Comparison of ENCODE assay signal across 19 cellular contexts in the genomic region with DNA sequence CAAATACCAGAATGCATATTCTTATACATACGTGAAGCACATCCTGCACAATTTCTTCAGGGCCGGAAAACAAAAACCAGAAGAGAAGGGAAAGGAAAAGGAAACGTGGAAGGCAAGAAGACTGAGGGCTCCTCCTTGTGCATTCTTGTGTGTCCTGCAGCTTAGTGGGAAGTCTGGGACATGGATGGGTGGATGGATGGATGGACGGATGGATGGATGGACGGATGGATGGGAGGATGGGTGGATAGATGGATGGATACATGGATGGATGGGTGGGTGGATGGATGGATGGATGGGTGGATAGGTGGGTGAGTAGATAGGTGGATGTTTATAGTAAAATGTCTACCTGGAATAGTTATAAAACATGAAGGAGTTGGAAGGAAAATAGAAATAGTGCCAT. TPM values are rescaled to one million over a fixed set of nuclear protein-coding genes. Genes with fewer than 3 reads are reported as not detected.
A peak's percentile ranks its signal among the peaks of the same experiment; 100 is the strongest.
DNase-seq lines count a peak whose midpoint lies in the region; ATAC-seq and TF ChIP-seq lines count a peak whose summit lies in the region.
"Had no signal": no experiment of that assay in that cellular context is flagged by ENCODE, and none has a peak within 500 bp of the region (broad histone marks: within the 10 kb centered on the region; RNA-seq: fewer than 3 reads in every experiment).

No MANE protein-coding gene starts in this region.

- no peak overlapping the region for H3K4me3 Mint-ChIP-seq in neural progenitor cell
- no peak overlapping the region for H3K4me3 Mint-ChIP-seq in naive thymus-derived CD4-positive, alpha-beta T cell
- H3K4me3 Mint-ChIP-seq: CD4-positive, CD25-positive, alpha-beta regulatory T cell had no signal

- H3K4me3 ChIP-seq in AG10803 (ENCODE audit: low read length), result no peak overlapping the region
- no peak overlapping the region for H3K4me3 ChIP-seq in DND-41 (ENCODE audit: low read depth in 1 of 2, low read length in 2 of 2)
- no peak overlapping the region for H3K4me3 ChIP-seq in neural progenitor cell
- H3K4me3 ChIP-seq in naive thymus-derived CD4-positive, alpha-beta T cell (ENCODE audit: low read length), result no peak overlapping the region
- H3K4me3 ChIP-seq: SK-N-MC had no signal

- H3K27me3 ChIP-seq in DND-41 (ENCODE audit: insufficient read depth, low read length, poor library complexity) (no peaks in the 10 kb centered on the region), neural progenitor cell (no peaks in the 10 kb centered on the region)
- H3K27me3 ChIP-seq in naive thymus-derived CD4-positive, alpha-beta T cell (ENCODE audit: control insufficient read depth in 2 of 2, insufficient read depth in 2 of 2, low read length in 2 of 2), result no peaks in the 10 kb centered on the region

- no peak for DNase-seq in AG10803 (ENCODE audit: low read depth)
- no peak for DNase-seq in DND-41
- peak; percentile 47 for DNase-seq in SK-MEL-5 (ENCODE audit: low read depth, low spot score)
- no peak for DNase-seq in neural progenitor cell (ENCODE audit: low spot score)
- no peak for DNase-seq in epidermal melanocyte (ENCODE audit: insufficient read length, low spot score)
- no peak for DNase-seq in naive thymus-derived CD4-positive, alpha-beta T cell
- DNase-seq: CD4-positive, CD25-positive, alpha-beta regulatory T cell; COR-L47; GOT3; IMR-90; NCI-H1417; NCI-H1694 treated with DMSO at 0.1 percent for 48 hours; NCI-H2081 treated with DMSO at 0.1 percent for 48 hours; NCI-H2171 treated with DMSO at 0.1 percent for 48 hours; NCI-H524 treated with DMSO at 0.1 percent for 48 hours; NCI-H82; Right ventricle myocardium superior had no signal

- H3K4me1 Mint-ChIP-seq in neural progenitor cell, result no peaks in the 10 kb centered on the region
- no peaks in the 10 kb centered on the region for H3K4me1 Mint-ChIP-seq in naive thymus-derived CD4-positive, alpha-beta T cell
- H3K4me1 Mint-ChIP-seq: CD4-positive, CD25-positive, alpha-beta regulatory T cell had no signal

- H3K4me1 ChIP-seq in DND-41 (ENCODE audit: insufficient read depth, low read length), result no peaks in the 10 kb centered on the region
- no peaks in the 10 kb centered on the region for H3K4me1 ChIP-seq in neural progenitor cell
- H3K4me1 ChIP-seq in naive thymus-derived CD4-positive, alpha-beta T cell (ENCODE audit: control insufficient read depth in 2 of 2, insufficient read depth in 2 of 2, low read length in 2 of 2), result no peaks in the 10 kb centered on the region

- H3K4me2 ChIP-seq in DND-41 (ENCODE audit: insufficient read depth, low read length) (no peak overlapping the region), neural progenitor cell (no peak overlapping the region)

- TF ChIP-seq CTCF in AG10803 (conservative IDR thresholded peaks at IDR 0.05; ENCODE audit: low read length) (peak; percentile 23), DND-41 (IDR thresholded peaks at IDR 0.05; ENCODE audit: borderline replicate concordance, extremely low read depth, low read length, poor library complexity, severe bottlenecking) (peak; percentile 10), neural progenitor cell (IDR thresholded peaks at IDR 0.05) (peak; percentile 5)

- ATAC-seq in DND-41 (ENCODE audit: insufficient read depth, low read depth) (no peak), GM18517 (IDR thresholded peaks at IDR 0.05; ENCODE audit: unreplicated experiment) (no peak)
- ATAC-seq in naive thymus-derived CD4-positive, alpha-beta T cell, result no peak

- intact Hi-C loops in naive thymus-derived CD4-positive, alpha-beta T cell (cut with micrococcal nuclease), result no loop called here

- no peaks in the 10 kb centered on the region for H3K36me3 Mint-ChIP-seq in neural progenitor cell
- peaks cover 0 to 3% (median 0%) of the 10 kb centered on the region in 5 donors for H3K36me3 Mint-ChIP-seq in naive thymus-derived CD4-positive, alpha-beta T cell
- H3K36me3 Mint-ChIP-seq: CD4-positive, CD25-positive, alpha-beta regulatory T cell had no signal

- H4K20me1 ChIP-seq in DND-41 (ENCODE audit: insufficient read depth, low read length) (no peaks in the 10 kb centered on the region), neural progenitor cell (ENCODE audit: low read depth) (no peaks in the 10 kb centered on the region)

- no peak overlapping the region for H2AFZ ChIP-seq in DND-41 (ENCODE audit: low read depth, low read length)
- H2AFZ ChIP-seq in neural progenitor cell (replicated peaks), result no peak overlapping the region

- H3K9me3 ChIP-seq in DND-41 (ENCODE audit: insufficient read depth, low read length, severe bottlenecking) (no peaks in the 10 kb centered on the region), neural progenitor cell (ENCODE audit: low read depth) (no peaks in the 10 kb centered on the region)
- no peaks in the 10 kb centered on the region for H3K9me3 ChIP-seq in naive thymus-derived CD4-positive, alpha-beta T cell (ENCODE audit: control insufficient read depth in 2 of 3, low read length in 3 of 3)

- H3K9ac ChIP-seq in DND-41 (ENCODE audit: low read depth, low read length) (no peak overlapping the region), neural progenitor cell (no peak overlapping the region)

- POLR2A ChIA-PET in naive thymus-derived CD4-positive, alpha-beta T cell (lab: Charles Lee), result no interaction called here

- H3K27me3 Mint-ChIP-seq in neural progenitor cell (ENCODE audit: insufficient read depth, low read depth), result peaks cover 4% of the 10 kb centered on the region
- H3K27me3 Mint-ChIP-seq in naive thymus-derived CD4-positive, alpha-beta T cell, result peaks cover 0 to 33% (median 24%) of the 10 kb centered on the region in 5 donors

- no peaks in the 10 kb centered on the region for H3F3A ChIP-seq in neural progenitor cell (ENCODE audit: low read depth)

- CTCF ChIA-PET in naive thymus-derived CD4-positive, alpha-beta T cell (lab: Charles Lee), result no interaction called here

- H3K27ac ChIP-seq in DND-41 (ENCODE audit: low read length) (no peak overlapping the region), neural progenitor cell (no peak overlapping the region)
- no peak overlapping the region for H3K27ac ChIP-seq in naive thymus-derived CD4-positive, alpha-beta T cell (ENCODE audit: low read depth, low read length)
- H3K27ac ChIP-seq: SK-N-MC had no signal

- in situ Hi-C loops in SK-MEL-5 (cut with HindIII; ENCODE audit: low pct_unique_long_range_greater_than_20kb, low sequenced_read_pairs), result no loop called here

- no peak overlapping the region for H3K27ac Mint-ChIP-seq in neural progenitor cell
- no peak overlapping the region for H3K27ac Mint-ChIP-seq in naive thymus-derived CD4-positive, alpha-beta T cell
- H3K27ac Mint-ChIP-seq: CD4-positive, CD25-positive, alpha-beta regulatory T cell had no signal

- H3K36me3 ChIP-seq in DND-41 (ENCODE audit: insufficient read depth, low read length) (no peaks in the 10 kb centered on the region), neural progenitor cell (no peaks in the 10 kb centered on the region)
- H3K36me3 ChIP-seq in naive thymus-derived CD4-positive, alpha-beta T cell (ENCODE audit: control insufficient read depth in 2 of 3, insufficient read depth in 3 of 3, low read length in 3 of 3), result no peaks in the 10 kb centered on the region

- H3K9me3 Mint-ChIP-seq in neural progenitor cell, result no peaks in the 10 kb centered on the region
- peaks cover 0 to 1% (median 0%) of the 10 kb centered on the region in 11 donors for H3K9me3 Mint-ChIP-seq in naive thymus-derived CD4-positive, alpha-beta T cell

- H3K79me2 ChIP-seq in DND-41 (ENCODE audit: insufficient read depth, low read length) (no peaks in the 10 kb centered on the region), neural progenitor cell (ENCODE audit: low read depth) (no peaks in the 10 kb centered on the region)

RNA-seq across cellular contexts. Expression of a gene that starts 30.8 kb away (rescaled TPM):
- total RNA-seq in SK-MEL-5 (2014; rRNA removed; shearing (Covaris generic)), result 88.8 and 104 TPM in 2 replicates
- polyA plus RNA-seq in SK-MEL-5 (2015; cell fraction: cytosol; rRNA removed), result 58.3 and 67.9 TPM in 2 replicates
- polyA plus RNA-seq in SK-MEL-5 (2015; cell fraction: nucleus; rRNA removed), result 92.9 and 103 TPM in 2 replicates
- total RNA-seq in neural progenitor cell (ENCODE audit: low replicate concordance), result 25.9 and 32.0 TPM in 2 replicates
- total RNA-seq in naive thymus-derived CD4-positive, alpha-beta T cell, result 10 to 100 TPM in 4 of 5 experiments, 1 to 10 TPM in 1; 9.8 to 19.2 (median 12.2) TPM
- 10 to 100 TPM in 1 of 2 donors, 1 to 10 TPM in 1; 10.0 to 14.7 TPM for polyA plus RNA-seq in naive thymus-derived CD4-positive, alpha-beta T cell
